ENCODE assay signal across 1 cellular context in genomic region chr6:125153541-125154183, GRCh38.
TF ChIP-seq lines count a peak whose summit lies in the region.

TPD52L1 (plus strand) TSS chr6:125153773; CDS start chr6:125153952, 179 bp downstream.

TF ChIP-seq in HEK293, 187 proteins besides CTCF, POLR2A, EP300 and RAD21 (continued from another document and continues in another):
- TF ChIP-seq ZNF449 (tag by site-specific recombination; IDR thresholded peaks at IDR 0.05) (peak; percentile 54; the same call in 1 of the 2 replicates), KLF8 (tag by site-specific recombination; IDR thresholded peaks at IDR 0.05) (peak; percentile 64; the same call in 1 of the 2 replicates), ZNF394 (tag by site-specific recombination; IDR thresholded peaks at IDR 0.05; ENCODE audit: borderline replicate concordance) (0 out of 2 replicates have a peak, but pooled peaks have one; percentile 39), ZBTB44 (tag by site-specific recombination; IDR thresholded peaks at IDR 0.05) (peak; percentile 75; the same call in 1 of the 2 replicates), ZNF658 (tag by site-specific recombination; IDR thresholded peaks at IDR 0.05) (no peak), ZNF837 (tag by site-specific recombination; IDR thresholded peaks at IDR 0.05) (no peak), ZNF518A (tag by site-specific recombination; conservative IDR thresholded peaks at IDR 0.05; ENCODE audit: low read depth) (0 out of 2 replicates have a peak, but pooled peaks have one; percentile 44), OSR2 (tag by site-specific recombination; IDR thresholded peaks at IDR 0.05) (0 out of 2 replicates have a peak, but pooled peaks have one; percentile 31), ZBTB17 (tag by site-specific recombination; IDR thresholded peaks at IDR 0.05) (peak; percentile 34; the same call in 1 of the 2 replicates), ZNF654 (tag by site-specific recombination; IDR thresholded peaks at IDR 0.05; ENCODE audit: low read depth) (peak; percentile 55), KLF16 (tag by site-specific recombination; IDR thresholded peaks at IDR 0.05) (peak; percentile 69; the same call in 1 of the 2 replicates), ZNF561 (tag by site-specific recombination; IDR thresholded peaks at IDR 0.05; ENCODE audit: borderline replicate concordance) (peak; percentile 72; the same call in 1 of the 2 replicates), SP7 (tag by site-specific recombination; IDR thresholded peaks at IDR 0.05) (peak; percentile 41; the same call in 1 of the 2 replicates), REST (tag by site-specific recombination; IDR thresholded peaks at IDR 0.05) (0 out of 2 replicates have a peak, but pooled peaks have one; percentile 28), MZF1 (tag by site-specific recombination; IDR thresholded peaks at IDR 0.05; ENCODE audit: borderline replicate concordance) (0 out of 2 replicates have a peak, but pooled peaks have one; percentile 33), ZBTB10 (tag by site-specific recombination; IDR thresholded peaks at IDR 0.05) (peak; percentile 76; the same call in 1 of the 2 replicates), ZNF223 (tag by site-specific recombination; IDR thresholded peaks at IDR 0.05) (peak; percentile 100), ZNF629 (tag by site-specific recombination; IDR thresholded peaks at IDR 0.05) (peak; percentile 42; the same call in 1 of the 2 replicates), ZNF530 (tag by site-specific recombination; IDR thresholded peaks at IDR 0.05; ENCODE audit: low read depth) (no peak), ZNF792 (tag by site-specific recombination; IDR thresholded peaks at IDR 0.05) (0 out of 2 replicates have a peak, but pooled peaks have one; percentile 17), ZNF341 (tag by site-specific recombination; IDR thresholded peaks at IDR 0.05; ENCODE audit: low read depth) (peak; percentile 72), ZNF660 (tag by site-specific recombination; IDR thresholded peaks at IDR 0.05) (peak; percentile 93), PRDM10 (tag by site-specific recombination; IDR thresholded peaks at IDR 0.05) (peak; percentile 87), ZNF335 (tag by site-specific recombination; conservative IDR thresholded peaks at IDR 0.05) (peak; percentile 92), GLIS2 (tag by site-specific recombination; IDR thresholded peaks at IDR 0.05) (no peak), ZFHX2 (tag by site-specific recombination; conservative IDR thresholded peaks at IDR 0.05) (peak; percentile 50), SP3 (tag by site-specific recombination; IDR thresholded peaks at IDR 0.05) (peak; percentile 33; the same call in 1 of the 2 replicates), KLF1 (tag by site-specific recombination; IDR thresholded peaks at IDR 0.05) (0 out of 2 replicates have a peak, but pooled peaks have one; percentile 18), FEZF1 (tag by site-specific recombination; IDR thresholded peaks at IDR 0.05) (peak; percentile 26; the same call in 1 of the 2 replicates), ZEB2 (tag by site-specific recombination; IDR thresholded peaks at IDR 0.05) (peak; percentile 91), WT1 (tag by site-specific recombination; IDR thresholded peaks at IDR 0.05) (0 out of 2 replicates have a peak, but pooled peaks have one; percentile 18), EGR2 (tag by site-specific recombination; IDR thresholded peaks at IDR 0.05; ENCODE audit: low read depth) (peak; percentile 32; the same call in 1 of the 2 replicates), ZBTB26 (tag by site-specific recombination; optimal IDR thresholded peaks at IDR 0.05) (peak; percentile 92), ZIC2 (tag by site-specific recombination; IDR thresholded peaks at IDR 0.05) (peak; percentile 56), ZNF140 (tag by site-specific recombination; IDR thresholded peaks at IDR 0.05) (no peak)
